In genomic region chr10:79102056-79102874, GRCh38 we compare ENCODE assay signal across 8 cellular contexts. TPM values are rescaled to one million over a fixed set of nuclear protein-coding genes. Genes with fewer than 3 reads are reported as not detected.
A peak's percentile ranks its signal among the peaks of the same experiment; 100 is the strongest.
DNase-seq lines count a peak whose midpoint lies in the region; TF ChIP-seq lines count a peak whose summit lies in the region.

No MANE protein-coding gene starts in this region.

- H3K27ac Mint-ChIP-seq in brain, result peak overlapping the region; percentile 87 to 99 (median 92)

- no peaks in the 10 kb centered on the region for H3K9me3 Mint-ChIP-seq in brain

- DNase-seq in Kasumi-1 (lab: John Stamatoyannopoulos, UW) (peak; percentile 22 to 33), substantia nigra (lab: John Stamatoyannopoulos, UW) (peak in 5 of 49 donors; percentile 16 to 75 (median 35)), HUDEP-2 (lab: John Stamatoyannopoulos, UW; ENCODE audit: unreplicated experiment in 76 of 76) (no peak), occipital lobe (lab: John Stamatoyannopoulos, UW) (no peak), SW480 (ENCODE audit: low spot score) (no peak), middle frontal gyrus (ENCODE audit: extremely low spot score, low spot score) (no peak)

- H3K27me3 Mint-ChIP-seq in brain, result peaks cover 3% of the 10 kb centered on the region

- H3K27ac ChIP-seq in layer of hippocampus (ENCODE audit: low read depth, low read length) (peak overlapping the region; percentile 16), substantia nigra (ENCODE audit: low read depth, low read length, poor library complexity, severe bottlenecking) (peak overlapping the region; percentile 6)

- peaks cover 99% of the 10 kb centered on the region for H3K4me1 Mint-ChIP-seq in brain

- H3K36me3 Mint-ChIP-seq in brain, result peaks cover 3% of the 10 kb centered on the region

- H3K4me3 Mint-ChIP-seq in brain, result peak overlapping the region; percentile 57 to 73 (median 60)

- no peaks in the 10 kb centered on the region for H3K27me3 ChIP-seq in layer of hippocampus (ENCODE audit: control insufficient read depth, insufficient read depth, low read length)

- no peak for TF ChIP-seq CTCF in brain (conservative IDR thresholded peaks at IDR 0.05)

RNA-seq across cellular contexts. Expression of gene ZMIZ1, which starts 33.5 kb away (rescaled TPM):
- polyA plus RNA-seq in brain (ENCODE audit: insufficient read depth, low read depth, low replicate concordance), result 90.5 TPM
- 29.5 TPM for total RNA-seq in occipital lobe

Comparison
In these comparisons a context has a peak if more than half of its experiments do, and no peak if none do; other contexts are left out.
1. DNase-seq: peak in Kasumi-1 (2 of 2); none in HUDEP-2 (0 of 76), occipital lobe (single experiment), SW480 (single experiment) and middle frontal gyrus (single experiment).